Comparison of ENCODE assay signal across 21 cellular contexts in genomic region chr1:227778401-227778947, GRCh38. TPM values are rescaled to one million over a fixed set of nuclear protein-coding genes. Genes with fewer than 3 reads are reported as not detected.
DNase-seq lines count a peak whose midpoint lies in the region; ATAC-seq, FAIRE-seq and TF ChIP-seq lines count a peak whose summit lies in the region.
"Had no signal": no experiment of that assay in that cellular context is flagged by ENCODE, and none has a peak within 500 bp of the region (broad histone marks: within the 10 kb centered on the region; RNA-seq: fewer than 3 reads in every experiment).

No MANE protein-coding gene starts in this region.

- peak; percentile 13 for ATAC-seq in foreskin keratinocyte
- ATAC-seq: CD8-positive, alpha-beta T cell; gastroesophageal sphincter; natural killer cell; stimulated activated naive CD8-positive, alpha-beta T cell treated with anti-CD3 and anti-CD28 coated beads, Interleukin-15, amount 100 ng/mL, for 72 hours had no signal

- no peaks in the 10 kb centered on the region for H3K9me3 ChIP-seq in SK-N-SH
- H3K9me3 ChIP-seq in stomach smooth muscle (ENCODE audit: control insufficient read depth in 2 of 2, low read length in 2 of 2): no peaks in the 10 kb centered on the region
- H3K9me3 ChIP-seq: gastroesophageal sphincter had no signal

- no peaks in the 10 kb centered on the region for H3K27me3 Mint-ChIP-seq in chondrocyte (ENCODE audit: low read depth)
- H3K27me3 Mint-ChIP-seq: stimulated activated naive CD8-positive, alpha-beta T cell treated with anti-CD3 and anti-CD28 coated beads, Interleukin-15, amount 100 ng/mL, for 72 hours had no signal

- no peak overlapping the region for H3K4me3 Mint-ChIP-seq in chondrocyte (ENCODE audit: unreplicated experiment)
- H3K4me3 Mint-ChIP-seq: activated T-helper 1 cell treated with anti-CD3 and anti-CD28 coated beads, Interleukin-12 subunit alpha, Interleukin-12 subunit beta, Interleukin-2, Interleukin-4 antibody, amounts not matched to agents 30 ng/mL and 10 ng/mL and 1 ng/mL, durations not matched to agents 14 hours and 24 hours and 36 hours; CD8-positive, alpha-beta T cell; H9; natural killer cell; stimulated activated naive CD8-positive, alpha-beta T cell treated with anti-CD3 and anti-CD28 coated beads, Interleukin-15, amount 100 ng/mL, for 72 hours had no signal

- H3K4me1 ChIP-seq in SK-N-SH (ENCODE audit: control insufficient read depth in 1 of 2, insufficient read depth in 2 of 2, low read depth in 1 of 2, low read length in 1 of 2) (peaks cover 3 to 16% of the 10 kb centered on the region in 2 experiments; a peak in 3 of 4 replicates), foreskin keratinocyte (no peaks in the 10 kb centered on the region), stomach smooth muscle (ENCODE audit: control insufficient read depth, insufficient read depth, low read length) (peaks cover 48% of the 10 kb centered on the region)

- H3K36me3 ChIP-seq in SK-N-SH (replicated peaks in 1 of 2; ENCODE audit: control insufficient read depth in 1 of 2, insufficient read depth in 2 of 2, low read length in 1 of 2) (peaks cover 0 to 27% of the 10 kb centered on the region in 2 experiments), stomach smooth muscle (ENCODE audit: control insufficient read depth in 2 of 2, insufficient read depth in 2 of 2, low read length in 2 of 2) (peaks cover 9 to 16% of the 10 kb centered on the region in 2 donors)

- H3K4me2 ChIP-seq in SK-N-SH: 0 out of 2 replicates have a peak overlapping the region, but pooled peaks have one; percentile 42

- no peak overlapping the region for H3K27ac Mint-ChIP-seq in chondrocyte (ENCODE audit: unreplicated experiment)
- H3K27ac Mint-ChIP-seq: activated T-helper 1 cell treated with anti-CD3 and anti-CD28 coated beads, Interleukin-12 subunit alpha, Interleukin-12 subunit beta, Interleukin-2, Interleukin-4 antibody, amounts not matched to agents 30 ng/mL and 10 ng/mL and 1 ng/mL, durations not matched to agents 14 hours and 24 hours and 36 hours; CD8-positive, alpha-beta T cell; H9; natural killer cell; stimulated activated naive CD8-positive, alpha-beta T cell treated with anti-CD3 and anti-CD28 coated beads, Interleukin-15, amount 100 ng/mL, for 72 hours had no signal

- peaks cover 9% of the 10 kb centered on the region for H3K36me3 Mint-ChIP-seq in chondrocyte (ENCODE audit: low read depth)
- H3K36me3 Mint-ChIP-seq: natural killer cell had no signal

- H3K9ac ChIP-seq in SK-N-SH (no peak overlapping the region), stomach smooth muscle (ENCODE audit: low read length in 2 of 2) (no peak overlapping the region)

- H2AFZ ChIP-seq in SK-N-SH (ENCODE audit: low read depth): no peak overlapping the region

- DNase-seq in activated effector memory CD4-positive, alpha-beta T cell treated with anti-CD3 and anti-CD28 coated beads, Interleukin-2, amount 50 U/mL, for 16 hours: peak; percentile 46
- DNase-seq in activated effector memory CD4-positive, alpha-beta T cell treated with Interleukin-2 at 50 U/mL for 16 hours: no peak
- no peak for DNase-seq in SK-N-SH
- DNase-seq in foreskin keratinocyte: no peak
- DNase-seq in GM19239 (ENCODE audit: insufficient read length, low spot score): no peak
- DNase-seq in chondrocyte (ENCODE audit: low spot score): no peak
- no peak for DNase-seq in SW480 (ENCODE audit: low spot score)
- DNase-seq: Kasumi-1, NCI-H1694, OCI-M1 had no signal

- H3K9me3 Mint-ChIP-seq in chondrocyte (ENCODE audit: low read depth): no peaks in the 10 kb centered on the region
- H3K9me3 Mint-ChIP-seq: activated T-helper 1 cell treated with anti-CD3 and anti-CD28 coated beads, Interleukin-12 subunit alpha, Interleukin-12 subunit beta, Interleukin-2, Interleukin-4 antibody, amounts not matched to agents 30 ng/mL and 10 ng/mL and 1 ng/mL, durations not matched to agents 14 hours and 24 hours and 36 hours; CD8-positive, alpha-beta T cell; H9; natural killer cell; stimulated activated naive CD8-positive, alpha-beta T cell treated with anti-CD3 and anti-CD28 coated beads, Interleukin-15, amount 100 ng/mL, for 72 hours had no signal

- H4K20me1 ChIP-seq in SK-N-SH (ENCODE audit: insufficient read depth): no peaks in the 10 kb centered on the region

- H3K4me3 ChIP-seq in SK-N-SH (ENCODE audit: low read depth in 2 of 2, low read length in 1 of 2): no peak overlapping the region
- H3K4me3 ChIP-seq in stomach smooth muscle (ENCODE audit: low read length in 2 of 2): no peak overlapping the region
- H3K4me3 ChIP-seq: gastroesophageal sphincter had no signal

- no peak for TF ChIP-seq RAD21 in SK-N-SH (IDR thresholded peaks at IDR 0.05; ENCODE audit: low read length)

- peaks cover 16% of the 10 kb centered on the region for H3K4me1 Mint-ChIP-seq in chondrocyte (ENCODE audit: low read depth)
- H3K4me1 Mint-ChIP-seq: H9 had no signal

- H3K27me3 ChIP-seq in SK-N-SH (ENCODE audit: insufficient read depth): no peaks in the 10 kb centered on the region
- no peaks in the 10 kb centered on the region for H3K27me3 ChIP-seq in foreskin keratinocyte
- no peaks in the 10 kb centered on the region for H3K27me3 ChIP-seq in stomach smooth muscle (ENCODE audit: control insufficient read depth in 1 of 2, insufficient read depth in 2 of 2, low read length in 2 of 2)
- H3K27me3 ChIP-seq: gastroesophageal sphincter had no signal

- WGBS in SK-N-SH (ENCODE audit: low lambda C conversion rate): 56% methylated on average over 4 of the region's 8 CpGs

- FAIRE-seq in GM19239 (lab: Jason Lieb, UNC): no peak
- FAIRE-seq: G401.6, TTC549 had no signal

- H3K27ac ChIP-seq in SK-N-SH (ENCODE audit: low read depth in 2 of 2, low read length in 1 of 2) (peak overlapping the region in 1 of 2 experiments; percentile 38; a peak in 2 of 4 replicates), foreskin keratinocyte (no peak overlapping the region), stomach smooth muscle (ENCODE audit: low read length) (peak overlapping the region; percentile 53)
- H3K27ac ChIP-seq: gastroesophageal sphincter had no signal

- no peaks in the 10 kb centered on the region for H3K79me2 ChIP-seq in SK-N-SH (ENCODE audit: insufficient read depth)

- CTCF ChIA-PET in SK-N-SH (lab: Yijun Ruan, JAX): interaction anchor here (0.7 to 2.7 kb wide), 3 partner anchors 16 to 170 kb away, joined by 3 to 12 read pairs (median 3); partner anchors contain the start of gene WNT9A

- peaks cover 20% of the 10 kb centered on the region for H3F3A ChIP-seq in SK-N-SH (replicated peaks; ENCODE audit: insufficient read depth)

- no peaks in the 10 kb centered on the region for H3K9me2 ChIP-seq in SK-N-SH

- TF ChIP-seq CTCF in SK-N-SH (IDR thresholded peaks at IDR 0.05): no peak
- no peak for TF ChIP-seq CTCF in foreskin keratinocyte (conservative IDR thresholded peaks at IDR 0.05)
- no peak for TF ChIP-seq CTCF in chondrocyte (IDR thresholded peaks at IDR 0.05)

- POLR2A ChIA-PET in SK-N-SH (lab: Yijun Ruan, JAX): no interaction called here

- TF ChIP-seq EP300 in SK-N-SH (IDR thresholded peaks at IDR 0.05; ENCODE audit: borderline replicate concordance in 1 of 2, low read depth in 1 of 2, low read length in 1 of 2): 0 out of 4 replicates have a peak, but pooled peaks of 1 of the 2 experiments have one; percentile 24

TF ChIP-seq in SK-N-SH, 30 proteins besides CTCF, POLR2A, EP300 and RAD21:
- TF ChIP-seq NFIC (IDR thresholded peaks at IDR 0.05; ENCODE audit: borderline replicate concordance) (peak; percentile 69), FOSL2 (IDR thresholded peaks at IDR 0.05; ENCODE audit: borderline replicate concordance, low read depth) (peak; percentile 61; the same call in 1 of the 2 replicates), TCF12 (IDR thresholded peaks at IDR 0.05) (peak; percentile 78), PBX3 (IDR thresholded peaks at IDR 0.05) (peak; percentile 53; the same call in 1 of the 2 replicates), SMC3 (IDR thresholded peaks at IDR 0.05; ENCODE audit: low read depth, low read length) (no peak), JUND (IDR thresholded peaks at IDR 0.05) (peak; percentile 45; the same call in 1 of the 2 replicates), IRF3 (IDR thresholded peaks at IDR 0.05; ENCODE audit: low read depth, low read length) (no peak)
TF ChIP-seq in SK-N-SH: peak in this region for 5.

RNA-seq across cellular contexts. Expression of gene PRSS38, which starts 37.0 kb away (rescaled TPM):
- polyA plus RNA-seq in SK-N-SH (2012; rRNA removed): not detected in 2 replicates
- polyA plus RNA-seq in SK-N-SH (2012; cell fraction: cytosol; rRNA removed): not detected in 2 replicates
- polyA plus RNA-seq in SK-N-SH (2012; cell fraction: nucleus; rRNA removed): not detected in 2 replicates
- total RNA-seq in foreskin keratinocyte: not detected in 2 replicates
- polyA plus RNA-seq in foreskin keratinocyte: not detected in 2 replicates
- not detected in 3 replicates for total RNA-seq in chondrocyte
- total RNA-seq: activated T-helper 1 cell treated with anti-CD3 and anti-CD28 coated beads, Interleukin-12 subunit alpha, Interleukin-12 subunit beta, Interleukin-2, Interleukin-4 antibody, amounts not matched to agents 30 ng/mL and 10 ng/mL and 1 ng/mL, durations not matched to agents 14 hours and 24 hours and 36 hours; CD8-positive, alpha-beta T cell; gastroesophageal sphincter; H9; lower leg skin; natural killer cell had no signal
- polyA plus RNA-seq: adipose tissue had no signal

RNA-seq across cellular contexts. Expression of gene SNAP47, which starts 43.2 kb away (rescaled TPM):
- 44.0 and 45.6 TPM in 2 replicates for polyA plus RNA-seq in SK-N-SH (2012; rRNA removed)
- 41.0 and 45.9 TPM in 2 replicates for polyA plus RNA-seq in SK-N-SH (2012; cell fraction: cytosol; rRNA removed)
- polyA plus RNA-seq in SK-N-SH (2012; cell fraction: nucleus; rRNA removed): 32.7 and 40.3 TPM in 2 replicates
- total RNA-seq in foreskin keratinocyte: 30.9 and 33.1 TPM in 2 replicates
- polyA plus RNA-seq in foreskin keratinocyte: 25.1 and 27.0 TPM in 2 replicates
- total RNA-seq in chondrocyte: 22.5 to 30.9 TPM (median 23.5 TPM) in 3 replicates

RNA-seq across cellular contexts. Expression of gene JMJD4, which starts 43.4 kb away (rescaled TPM):
- polyA plus RNA-seq in SK-N-SH (2012; rRNA removed) (15.0 and 16.6 TPM in 2 replicates), foreskin keratinocyte (23.6 and 24.6 TPM in 2 replicates)
- 5.9 and 11.5 TPM in 2 replicates for polyA plus RNA-seq in SK-N-SH (2012; cell fraction: cytosol; rRNA removed)
- 24.2 and 29.6 TPM in 2 replicates for polyA plus RNA-seq in SK-N-SH (2012; cell fraction: nucleus; rRNA removed)
- total RNA-seq in foreskin keratinocyte (24.2 and 26.2 TPM in 2 replicates), chondrocyte (15.0 to 24.2 TPM (median 17.8 TPM) in 3 replicates)
